In genomic region chr15:48352474-48353072, GRCh38 we compare ENCODE assay signal across 8 cellular contexts. TPM values are rescaled to one million over a fixed set of nuclear protein-coding genes. Genes with fewer than 3 reads are reported as not detected.
DNase-seq lines count a peak whose midpoint lies in the region; ATAC-seq, FAIRE-seq and TF ChIP-seq lines count a peak whose summit lies in the region.

No MANE protein-coding gene starts in this region.

- no peaks in the 10 kb centered on the region for H3K36me3 ChIP-seq in Karpas-422 (ENCODE audit: insufficient read depth, low read length)
- H3K36me3 ChIP-seq in Panc1 (ENCODE audit: control insufficient read depth, insufficient read depth, low read length) = no peaks in the 10 kb centered on the region

- no peaks in the 10 kb centered on the region for H3K36me3 Mint-ChIP-seq in activated T-helper 2 cell treated with anti-CD3 and anti-CD28 coated beads, Interferon-gamma antibody, Interleukin-2, Interleukin-4, amounts not matched to agents 10 μg/mL and 5 μg/mL and 100 μg/mL, durations not matched to agents 14 hours and 24 hours and 36 hours (ENCODE audit: low read depth)

- H3K4me3 Mint-ChIP-seq in activated T-helper 2 cell treated with anti-CD3 and anti-CD28 coated beads, Interferon-gamma antibody, Interleukin-2, Interleukin-4, amounts not matched to agents 10 μg/mL and 5 μg/mL and 100 μg/mL, durations not matched to agents 14 hours and 24 hours and 36 hours (ENCODE audit: low read depth) = no peak overlapping the region

- H3K9me3 ChIP-seq in Karpas-422 (ENCODE audit: low read length) (no peaks in the 10 kb centered on the region), Panc1 (ENCODE audit: control insufficient read depth, insufficient read depth, low read depth, low read length) (no peaks in the 10 kb centered on the region)

- H3K79me2 ChIP-seq in Karpas-422 (ENCODE audit: low read length) = no peaks in the 10 kb centered on the region

- H3K27ac Mint-ChIP-seq in activated T-helper 2 cell treated with anti-CD3 and anti-CD28 coated beads, Interferon-gamma antibody, Interleukin-2, Interleukin-4, amounts not matched to agents 10 μg/mL and 5 μg/mL and 100 μg/mL, durations not matched to agents 14 hours and 24 hours and 36 hours = no peak overlapping the region

- H3K27me3 Mint-ChIP-seq in activated T-helper 2 cell treated with anti-CD3 and anti-CD28 coated beads, Interferon-gamma antibody, Interleukin-2, Interleukin-4, amounts not matched to agents 10 μg/mL and 5 μg/mL and 100 μg/mL, durations not matched to agents 14 hours and 24 hours and 36 hours (ENCODE audit: low read depth) = peaks cover 2% of the 10 kb centered on the region

- TF ChIP-seq CTCF in Panc1 (IDR thresholded peaks at IDR 0.05) = peak; percentile 89

- H3K9me3 Mint-ChIP-seq in activated T-helper 2 cell treated with anti-CD3 and anti-CD28 coated beads, Interferon-gamma antibody, Interleukin-2, Interleukin-4, amounts not matched to agents 10 μg/mL and 5 μg/mL and 100 μg/mL, durations not matched to agents 14 hours and 24 hours and 36 hours = no peaks in the 10 kb centered on the region

- no peak overlapping the region for H3K4me3 ChIP-seq in Karpas-422 (ENCODE audit: low read length)
- H3K4me3 ChIP-seq in Panc1 (ENCODE audit: low read depth in 2 of 2, low read length in 2 of 2) = no peak overlapping the region

- peak; percentile 51 for DNase-seq in Caki2 (ENCODE audit: low read depth)
- DNase-seq in Karpas-422 = peak; percentile 87
- DNase-seq in Panc1 (ENCODE audit: low read depth, low spot score) = peak; percentile 50
- DNase-seq in activated T-helper 2 cell treated with anti-CD3 and anti-CD28 coated beads, Interferon-gamma antibody, Interleukin-2, Interleukin-4, amounts not matched to agents 10 μg/mL and 5 μg/mL and 100 μg/mL, durations not matched to agents 14 hours and 24 hours and 36 hours (ENCODE audit: low spot score) = peak; percentile 35
- peak in 1 of 2 donors; percentile 40 for DNase-seq in frontal cortex (ENCODE audit: low spot score in 2 of 2)
- DNase-seq in pons (ENCODE audit: low spot score) = peak; percentile 75
- no peak for DNase-seq in GF-D8 (lab: John Stamatoyannopoulos, UW)

- H3K4me1 Mint-ChIP-seq in activated T-helper 2 cell treated with anti-CD3 and anti-CD28 coated beads, Interferon-gamma antibody, Interleukin-2, Interleukin-4, amounts not matched to agents 10 μg/mL and 5 μg/mL and 100 μg/mL, durations not matched to agents 14 hours and 24 hours and 36 hours (ENCODE audit: low read depth) = no peaks in the 10 kb centered on the region

- no peak overlapping the region for H3K9ac ChIP-seq in Karpas-422 (ENCODE audit: low read length)

- FAIRE-seq in frontal cortex (lab: Jason Lieb, UNC) = peak; percentile 3

- intact Hi-C loops in Panc1 (cut with micrococcal nuclease; ENCODE audit: unreplicated experiment) = loop anchor here (10.0 kb wide), 1 partner anchor 292 kb away; the partner anchor contains the start of gene FBN1
- intact Hi-C loops in activated T-helper 2 cell treated with anti-CD3 and anti-CD28 coated beads, Interferon-gamma antibody, Interleukin-2, Interleukin-4, amounts not matched to agents 10 μg/mL and 5 μg/mL and 100 μg/mL, durations not matched to agents 14 hours and 24 hours and 36 hours (cut with micrococcal nuclease) = loop anchor here (5.0 kb wide), 1 partner anchor 1155 kb away; no protein-coding TSS in a partner anchor

- H3K27me3 ChIP-seq in Karpas-422 (ENCODE audit: low read length) = no peaks in the 10 kb centered on the region
- no peaks in the 10 kb centered on the region for H3K27me3 ChIP-seq in Panc1 (ENCODE audit: control insufficient read depth, insufficient read depth, low read length)

- ATAC-seq in GM21423 (IDR thresholded peaks at IDR 0.05; ENCODE audit: unreplicated experiment) (peak; percentile 66), Panc1 (peak; percentile 97)

- POLR2A ChIA-PET in Panc1 (lab: Charles Lee) = no interaction called here

- H2AFZ ChIP-seq in Karpas-422 (ENCODE audit: low read length) = no peak overlapping the region

- H3K4me1 ChIP-seq in Karpas-422 (ENCODE audit: low read length) (no peaks in the 10 kb centered on the region), Panc1 (ENCODE audit: control insufficient read depth, insufficient read depth, low read length) (no peaks in the 10 kb centered on the region)

- no peaks in the 10 kb centered on the region for H4K20me1 ChIP-seq in Karpas-422 (ENCODE audit: insufficient read depth, low read depth, low read length)

- no TSS peak for BruUV-seq in Panc1 (replicated peaks; lab: Mats Ljungman, UMichigan)

- in situ Hi-C loops in Caki2 (cut with HindIII; ENCODE audit: low pct_unique_long_range_greater_than_20kb, low sequenced_read_pairs) = no loop called here
- in situ Hi-C loops in Panc1 (cut with HindIII; ENCODE audit: low pct_unique_long_range_greater_than_20kb, low sequenced_read_pairs) = no loop called here

- CTCF ChIA-PET in Panc1 (lab: Charles Lee) = interaction anchor here (0.6 to 1.2 kb wide), 7 partner anchors 15 to 547 kb away, joined by 3 to 6 read pairs (median 4); partner anchors contain the start of gene DUT

- H3K4me2 ChIP-seq in Karpas-422 (ENCODE audit: low read depth, low read length, poor library complexity, severe bottlenecking) = no peak overlapping the region

- no peaks in the 10 kb centered on the region for H3K9me2 ChIP-seq in Karpas-422 (replicated peaks; ENCODE audit: insufficient read depth, low read length)

- no peak overlapping the region for H3K27ac ChIP-seq in Karpas-422 (ENCODE audit: low read length)
- no peak overlapping the region for H3K27ac ChIP-seq in Panc1 (ENCODE audit: low read length)

RNA-seq across cellular contexts. Expression of gene DUT, which starts 21.3 kb away (rescaled TPM):
- total RNA-seq in Caki2 (2014; rRNA removed; shearing (Covaris generic); ENCODE audit: low replicate concordance) = 131 and 141 TPM in 2 replicates
- 147 and 155 TPM in 2 replicates for total RNA-seq in Karpas-422 (2014; rRNA removed; shearing (Covaris generic); ENCODE audit: low replicate concordance)
- total RNA-seq in Panc1 (2021; ENCODE audit: unreplicated experiment) (220 TPM), frontal cortex (62.8 TPM)
- 164 TPM for polyA plus RNA-seq in Panc1 (2012; ENCODE audit: insufficient read length)
- 204 and 212 TPM in 2 replicates for total RNA-seq in activated T-helper 2 cell treated with anti-CD3 and anti-CD28 coated beads, Interferon-gamma antibody, Interleukin-2, Interleukin-4, amounts not matched to agents 10 μg/mL and 5 μg/mL and 100 μg/mL, durations not matched to agents 14 hours and 24 hours and 36 hours
